1 cellular context compared by ENCODE assay signal in the genomic region with DNA sequence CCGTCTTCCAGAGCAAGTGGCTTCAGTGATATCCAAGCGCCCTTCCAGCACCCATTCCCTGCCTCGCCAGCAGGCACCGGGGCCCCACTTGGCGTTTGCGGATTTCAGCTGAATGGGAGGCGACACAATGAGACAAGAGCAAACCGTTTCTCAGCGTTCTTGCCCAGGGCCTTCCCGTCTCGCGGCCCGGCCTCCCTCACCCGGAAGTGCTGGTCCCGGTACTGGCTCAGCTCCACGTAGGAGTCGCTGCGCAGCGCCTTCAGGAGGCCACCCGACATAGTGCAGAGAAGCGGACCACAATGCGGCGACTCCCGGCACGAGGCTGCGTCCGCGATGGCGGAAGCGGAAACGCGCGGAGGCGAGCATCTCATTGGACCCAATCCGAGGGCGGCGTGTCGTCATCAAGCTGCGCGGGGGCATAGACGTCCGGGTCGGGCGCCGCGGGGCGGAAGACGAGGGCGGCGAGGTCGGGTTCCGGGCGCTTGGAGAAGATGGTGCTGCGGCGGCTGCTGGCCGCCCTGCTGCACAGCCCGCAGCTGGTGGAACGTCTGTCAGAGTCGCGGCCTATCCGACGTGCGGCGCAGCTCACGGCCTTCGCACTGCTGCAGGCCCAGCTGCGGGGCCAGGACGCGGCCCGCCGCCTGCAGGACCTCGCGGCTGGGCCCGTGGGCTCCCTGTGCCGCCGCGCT.
TF ChIP-seq lines count a peak whose summit lies in the region.

TSS of gene NCBP2 (minus strand) at position 303 of the 689 bp plus-strand sequence. CDS start at position 278, 25 bp downstream.

TF ChIP-seq in HEK293, 187 proteins besides CTCF, POLR2A, EP300 and RAD21 (continued from another document and continues in another):
- TF ChIP-seq, protein P1, sequence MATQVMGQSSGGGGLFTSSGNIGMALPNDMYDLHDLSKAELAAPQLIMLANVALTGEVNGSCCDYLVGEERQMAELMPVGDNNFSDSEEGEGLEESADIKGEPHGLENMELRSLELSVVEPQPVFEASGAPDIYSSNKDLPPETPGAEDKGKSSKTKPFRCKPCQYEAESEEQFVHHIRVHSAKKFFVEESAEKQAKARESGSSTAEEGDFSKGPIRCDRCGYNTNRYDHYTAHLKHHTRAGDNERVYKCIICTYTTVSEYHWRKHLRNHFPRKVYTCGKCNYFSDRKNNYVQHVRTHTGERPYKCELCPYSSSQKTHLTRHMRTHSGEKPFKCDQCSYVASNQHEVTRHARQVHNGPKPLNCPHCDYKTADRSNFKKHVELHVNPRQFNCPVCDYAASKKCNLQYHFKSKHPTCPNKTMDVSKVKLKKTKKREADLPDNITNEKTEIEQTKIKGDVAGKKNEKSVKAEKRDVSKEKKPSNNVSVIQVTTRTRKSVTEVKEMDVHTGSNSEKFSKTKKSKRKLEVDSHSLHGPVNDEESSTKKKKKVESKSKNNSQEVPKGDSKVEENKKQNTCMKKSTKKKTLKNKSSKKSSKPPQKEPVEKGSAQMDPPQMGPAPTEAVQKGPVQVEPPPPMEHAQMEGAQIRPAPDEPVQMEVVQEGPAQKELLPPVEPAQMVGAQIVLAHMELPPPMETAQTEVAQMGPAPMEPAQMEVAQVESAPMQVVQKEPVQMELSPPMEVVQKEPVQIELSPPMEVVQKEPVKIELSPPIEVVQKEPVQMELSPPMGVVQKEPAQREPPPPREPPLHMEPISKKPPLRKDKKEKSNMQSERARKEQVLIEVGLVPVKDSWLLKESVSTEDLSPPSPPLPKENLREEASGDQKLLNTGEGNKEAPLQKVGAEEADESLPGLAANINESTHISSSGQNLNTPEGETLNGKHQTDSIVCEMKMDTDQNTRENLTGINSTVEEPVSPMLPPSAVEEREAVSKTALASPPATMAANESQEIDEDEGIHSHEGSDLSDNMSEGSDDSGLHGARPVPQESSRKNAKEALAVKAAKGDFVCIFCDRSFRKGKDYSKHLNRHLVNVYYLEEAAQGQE (tag by site-specific recombination; IDR thresholded peaks at IDR 0.05): no peak
- TF ChIP-seq ZXDB (tag by site-specific recombination; IDR thresholded peaks at IDR 0.05) (peak; percentile 80), GFI1B (tag by site-specific recombination; IDR thresholded peaks at IDR 0.05) (no peak), TCF7L2 (IDR thresholded peaks at IDR 0.05; ENCODE audit: borderline replicate concordance, low read depth, low read length) (no peak), ZNF184 (tag by site-specific recombination; IDR thresholded peaks at IDR 0.05) (no peak), ZNF175 (tag by site-specific recombination; IDR thresholded peaks at IDR 0.05) (no peak), ATF2 (tag by site-specific recombination; IDR thresholded peaks at IDR 0.05; ENCODE audit: low read depth) (peak; percentile 86), ZNF280D (tag by site-specific recombination; IDR thresholded peaks at IDR 0.05) (no peak), ZNF830 (tag by site-specific recombination; IDR thresholded peaks at IDR 0.05; ENCODE audit: low read depth) (no peak), ZBTB20 (tag by site-specific recombination; IDR thresholded peaks at IDR 0.05) (peak; percentile 83), ZNF311 (tag by site-specific recombination; IDR thresholded peaks at IDR 0.05; ENCODE audit: borderline replicate concordance) (no peak), PBX3 (CRISPR knock-in tag; IDR thresholded peaks at IDR 0.05) (peak; percentile 34; the same call in 1 of the 2 replicates), RBAK (tag by site-specific recombination; IDR thresholded peaks at IDR 0.05) (no peak), ZBTB6 (tag by site-specific recombination; IDR thresholded peaks at IDR 0.05) (no peak), ELK4 (IDR thresholded peaks at IDR 0.05; ENCODE audit: borderline replicate concordance, low read depth, low read length) (peak; percentile 88; the same call in 1 of the 2 replicates), ZNF571 (tag by site-specific recombination; IDR thresholded peaks at IDR 0.05) (no peak), ZNF366 (tag by site-specific recombination; conservative IDR thresholded peaks at IDR 0.05) (no peak), ZNF747 (tag by site-specific recombination; IDR thresholded peaks at IDR 0.05) (no peak), ZNF521 (tag by site-specific recombination; IDR thresholded peaks at IDR 0.05) (no peak), ZNF514 (tag by site-specific recombination; IDR thresholded peaks at IDR 0.05) (no peak), ZNF37A (tag by site-specific recombination; IDR thresholded peaks at IDR 0.05) (no peak), IKZF3 (tag by site-specific recombination; IDR thresholded peaks at IDR 0.05) (peak; percentile 0; the same call in 1 of the 2 replicates), ZNF292 (tag by site-specific recombination; IDR thresholded peaks at IDR 0.05; ENCODE audit: borderline replicate concordance, low read depth) (no peak)
- TF ChIP-seq, protein P2, sequence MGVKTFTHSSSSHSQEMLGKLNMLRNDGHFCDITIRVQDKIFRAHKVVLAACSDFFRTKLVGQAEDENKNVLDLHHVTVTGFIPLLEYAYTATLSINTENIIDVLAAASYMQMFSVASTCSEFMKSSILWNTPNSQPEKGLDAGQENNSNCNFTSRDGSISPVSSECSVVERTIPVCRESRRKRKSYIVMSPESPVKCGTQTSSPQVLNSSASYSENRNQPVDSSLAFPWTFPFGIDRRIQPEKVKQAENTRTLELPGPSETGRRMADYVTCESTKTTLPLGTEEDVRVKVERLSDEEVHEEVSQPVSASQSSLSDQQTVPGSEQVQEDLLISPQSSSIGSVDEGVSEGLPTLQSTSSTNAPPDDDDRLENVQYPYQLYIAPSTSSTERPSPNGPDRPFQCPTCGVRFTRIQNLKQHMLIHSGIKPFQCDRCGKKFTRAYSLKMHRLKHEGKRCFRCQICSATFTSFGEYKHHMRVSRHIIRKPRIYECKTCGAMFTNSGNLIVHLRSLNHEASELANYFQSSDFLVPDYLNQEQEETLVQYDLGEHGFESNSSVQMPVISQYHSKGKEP (tag by site-specific recombination; IDR thresholded peaks at IDR 0.05): no peak
- TF ChIP-seq, protein P3, sequence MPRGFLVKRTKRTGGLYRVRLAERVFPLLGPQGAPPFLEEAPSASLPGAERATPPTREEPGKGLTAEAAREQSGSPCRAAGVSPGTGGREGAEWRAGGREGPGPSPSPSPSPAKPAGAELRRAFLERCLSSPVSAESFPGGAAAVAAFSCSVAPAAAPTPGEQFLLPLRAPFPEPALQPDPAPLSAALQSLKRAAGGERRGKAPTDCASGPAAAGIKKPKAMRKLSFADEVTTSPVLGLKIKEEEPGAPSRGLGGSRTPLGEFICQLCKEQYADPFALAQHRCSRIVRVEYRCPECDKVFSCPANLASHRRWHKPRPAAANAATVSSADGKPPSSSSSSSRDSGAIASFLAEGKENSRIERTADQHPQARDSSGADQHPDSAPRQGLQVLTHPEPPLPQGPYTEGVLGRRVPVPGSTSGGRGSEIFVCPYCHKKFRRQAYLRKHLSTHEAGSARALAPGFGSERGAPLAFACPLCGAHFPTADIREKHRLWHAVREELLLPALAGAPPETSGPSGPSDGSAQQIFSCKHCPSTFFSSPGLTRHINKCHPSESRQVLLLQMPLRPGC (tag by site-specific recombination; IDR thresholded peaks at IDR 0.05): peak; percentile 49; the same call in 1 of the 2 replicates
- TF ChIP-seq, protein P4, sequence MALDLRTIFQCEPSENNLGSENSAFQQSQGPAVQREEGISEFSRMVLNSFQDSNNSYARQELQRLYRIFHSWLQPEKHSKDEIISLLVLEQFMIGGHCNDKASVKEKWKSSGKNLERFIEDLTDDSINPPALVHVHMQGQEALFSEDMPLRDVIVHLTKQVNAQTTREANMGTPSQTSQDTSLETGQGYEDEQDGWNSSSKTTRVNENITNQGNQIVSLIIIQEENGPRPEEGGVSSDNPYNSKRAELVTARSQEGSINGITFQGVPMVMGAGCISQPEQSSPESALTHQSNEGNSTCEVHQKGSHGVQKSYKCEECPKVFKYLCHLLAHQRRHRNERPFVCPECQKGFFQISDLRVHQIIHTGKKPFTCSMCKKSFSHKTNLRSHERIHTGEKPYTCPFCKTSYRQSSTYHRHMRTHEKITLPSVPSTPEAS (tag by site-specific recombination; IDR thresholded peaks at IDR 0.05): no peak
- TF ChIP-seq, protein P5, sequence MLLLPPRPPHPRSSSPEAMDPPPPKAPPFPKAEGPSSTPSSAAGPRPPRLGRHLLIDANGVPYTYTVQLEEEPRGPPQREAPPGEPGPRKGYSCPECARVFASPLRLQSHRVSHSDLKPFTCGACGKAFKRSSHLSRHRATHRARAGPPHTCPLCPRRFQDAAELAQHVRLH (tag by site-specific recombination; IDR thresholded peaks at IDR 0.05): no peak; the same call in 1 of the 2 replicates
- TF ChIP-seq, protein P6, sequence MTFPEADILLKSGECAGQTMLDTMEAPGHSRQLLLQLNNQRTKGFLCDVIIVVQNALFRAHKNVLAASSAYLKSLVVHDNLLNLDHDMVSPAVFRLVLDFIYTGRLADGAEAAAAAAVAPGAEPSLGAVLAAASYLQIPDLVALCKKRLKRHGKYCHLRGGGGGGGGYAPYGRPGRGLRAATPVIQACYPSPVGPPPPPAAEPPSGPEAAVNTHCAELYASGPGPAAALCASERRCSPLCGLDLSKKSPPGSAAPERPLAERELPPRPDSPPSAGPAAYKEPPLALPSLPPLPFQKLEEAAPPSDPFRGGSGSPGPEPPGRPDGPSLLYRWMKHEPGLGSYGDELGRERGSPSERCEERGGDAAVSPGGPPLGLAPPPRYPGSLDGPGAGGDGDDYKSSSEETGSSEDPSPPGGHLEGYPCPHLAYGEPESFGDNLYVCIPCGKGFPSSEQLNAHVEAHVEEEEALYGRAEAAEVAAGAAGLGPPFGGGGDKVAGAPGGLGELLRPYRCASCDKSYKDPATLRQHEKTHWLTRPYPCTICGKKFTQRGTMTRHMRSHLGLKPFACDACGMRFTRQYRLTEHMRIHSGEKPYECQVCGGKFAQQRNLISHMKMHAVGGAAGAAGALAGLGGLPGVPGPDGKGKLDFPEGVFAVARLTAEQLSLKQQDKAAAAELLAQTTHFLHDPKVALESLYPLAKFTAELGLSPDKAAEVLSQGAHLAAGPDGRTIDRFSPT (tag by site-specific recombination; IDR thresholded peaks at IDR 0.05): peak; percentile 78
- TF ChIP-seq, protein P7, sequence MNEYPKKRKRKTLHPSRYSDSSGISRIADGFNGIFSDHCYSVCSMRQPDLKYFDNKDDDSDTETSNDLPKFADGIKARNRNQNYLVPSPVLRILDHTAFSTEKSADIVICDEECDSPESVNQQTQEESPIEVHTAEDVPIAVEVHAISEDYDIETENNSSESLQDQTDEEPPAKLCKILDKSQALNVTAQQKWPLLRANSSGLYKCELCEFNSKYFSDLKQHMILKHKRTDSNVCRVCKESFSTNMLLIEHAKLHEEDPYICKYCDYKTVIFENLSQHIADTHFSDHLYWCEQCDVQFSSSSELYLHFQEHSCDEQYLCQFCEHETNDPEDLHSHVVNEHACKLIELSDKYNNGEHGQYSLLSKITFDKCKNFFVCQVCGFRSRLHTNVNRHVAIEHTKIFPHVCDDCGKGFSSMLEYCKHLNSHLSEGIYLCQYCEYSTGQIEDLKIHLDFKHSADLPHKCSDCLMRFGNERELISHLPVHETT (tag by site-specific recombination; IDR thresholded peaks at IDR 0.05): peak; percentile 71; the same call in 1 of the 2 replicates
